Comparison of ENCODE assay signal across 12 cellular contexts in the genomic region with DNA sequence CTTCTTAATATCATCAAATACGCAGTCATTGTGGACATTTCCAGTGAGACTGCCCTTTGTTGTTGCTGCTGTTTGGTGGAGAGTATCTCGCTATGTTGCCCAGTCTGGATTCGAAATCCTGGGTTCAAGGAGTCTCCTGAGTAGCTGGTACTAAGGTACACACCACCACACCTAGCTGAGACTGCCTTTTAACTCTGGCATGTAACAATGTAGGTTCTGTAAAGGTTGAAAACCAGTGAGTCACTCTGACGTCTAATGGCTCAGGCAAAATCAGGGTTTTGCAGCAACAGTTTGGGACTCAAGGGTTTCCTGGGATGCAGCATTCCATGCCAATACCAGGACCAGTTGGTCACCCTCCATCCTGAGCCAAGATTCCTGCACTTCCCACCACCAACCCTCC. TPM values are rescaled to one million over a fixed set of nuclear protein-coding genes. Genes with fewer than 3 reads are reported as not detected.
"Had no signal": no experiment of that assay in that cellular context is flagged by ENCODE, and none has a peak within 500 bp of the region (broad histone marks: within the 10 kb centered on the region; RNA-seq: fewer than 3 reads in every experiment).

No MANE protein-coding gene starts in this region.

- H3K9me3 Mint-ChIP-seq: activated naive CD4-positive, alpha-beta T cell treated with anti-CD3 and anti-CD28 coated beads, Interleukin-2, amount 50 U/mL, for 24 hours; dendritic cell treated with granulocyte-macrophage colony-stimulating factor and Interleukin-4, amounts not matched to agents 40 ng/mL and 50 ng/mL, for 4 days had no signal

- H3K36me3 ChIP-seq: gastroesophageal sphincter, neural progenitor cell, pancreas had no signal

- H3K27me3 ChIP-seq: body of pancreas, neural progenitor cell had no signal

- H2AFZ ChIP-seq: neural progenitor cell had no signal

- H3K27ac ChIP-seq: body of pancreas, gastroesophageal sphincter, neural progenitor cell, pancreas had no signal

- H3K4me1 ChIP-seq: body of pancreas, gastroesophageal sphincter, neural progenitor cell, pancreas had no signal

- H3K4me1 Mint-ChIP-seq: mesothelial cell of epicardium, neural progenitor cell had no signal

- H3K4me3 ChIP-seq: body of pancreas, gastroesophageal sphincter, neural progenitor cell, pancreas had no signal

- H3K9ac ChIP-seq: neural progenitor cell had no signal

- DNase-seq: activated CD4-positive, alpha-beta T cell treated with anti-CD3 and anti-CD28 coated beads, Interleukin-2, amount 50 U/mL, for 4 hours; activated CD4-positive, CD25-positive, alpha-beta regulatory T cell treated with anti-CD3 and anti-CD28 coated beads, Interleukin-2, amount 50 U/mL, for 72 hours; activated T-cell treated with anti-CD3 and anti-CD28 coated beads, Interleukin-2, amount 50 U/mL, for 1 hour; body of pancreas; pancreas; stimulated activated CD4-positive, alpha-beta T cell treated with anti-CD3 and anti-CD28 coated beads, Interleukin-4, amount 100 ng/mL, for 24 hours had no signal

- ATAC-seq: body of pancreas, gastroesophageal sphincter, pancreas had no signal

- FAIRE-seq: pancreas had no signal

- H3K4me3 Mint-ChIP-seq: activated naive CD4-positive, alpha-beta T cell treated with anti-CD3 and anti-CD28 coated beads, Interleukin-2, amount 50 U/mL, for 24 hours; dendritic cell treated with granulocyte-macrophage colony-stimulating factor and Interleukin-4, amounts not matched to agents 40 ng/mL and 50 ng/mL, for 4 days; mesothelial cell of epicardium; neural progenitor cell had no signal

- H3K4me2 ChIP-seq: neural progenitor cell had no signal

- H3K36me3 Mint-ChIP-seq: activated naive CD4-positive, alpha-beta T cell treated with anti-CD3 and anti-CD28 coated beads, Interleukin-2, amount 50 U/mL, for 24 hours; mesothelial cell of epicardium; neural progenitor cell had no signal

- H3K9me3 ChIP-seq: body of pancreas, gastroesophageal sphincter, pancreas had no signal

- H3K27ac Mint-ChIP-seq: activated naive CD4-positive, alpha-beta T cell treated with anti-CD3 and anti-CD28 coated beads, Interleukin-2, amount 50 U/mL, for 24 hours; dendritic cell treated with granulocyte-macrophage colony-stimulating factor and Interleukin-4, amounts not matched to agents 40 ng/mL and 50 ng/mL, for 4 days; mesothelial cell of epicardium; neural progenitor cell had no signal

RNA-seq across cellular contexts. Expression of gene AQP9, which starts 52.2 kb away (rescaled TPM):
- total RNA-seq: kidney epithelial cell, mesothelial cell of epicardium had no signal
